Comparison of ENCODE assay signal across 1 cellular context in the genomic region with DNA sequence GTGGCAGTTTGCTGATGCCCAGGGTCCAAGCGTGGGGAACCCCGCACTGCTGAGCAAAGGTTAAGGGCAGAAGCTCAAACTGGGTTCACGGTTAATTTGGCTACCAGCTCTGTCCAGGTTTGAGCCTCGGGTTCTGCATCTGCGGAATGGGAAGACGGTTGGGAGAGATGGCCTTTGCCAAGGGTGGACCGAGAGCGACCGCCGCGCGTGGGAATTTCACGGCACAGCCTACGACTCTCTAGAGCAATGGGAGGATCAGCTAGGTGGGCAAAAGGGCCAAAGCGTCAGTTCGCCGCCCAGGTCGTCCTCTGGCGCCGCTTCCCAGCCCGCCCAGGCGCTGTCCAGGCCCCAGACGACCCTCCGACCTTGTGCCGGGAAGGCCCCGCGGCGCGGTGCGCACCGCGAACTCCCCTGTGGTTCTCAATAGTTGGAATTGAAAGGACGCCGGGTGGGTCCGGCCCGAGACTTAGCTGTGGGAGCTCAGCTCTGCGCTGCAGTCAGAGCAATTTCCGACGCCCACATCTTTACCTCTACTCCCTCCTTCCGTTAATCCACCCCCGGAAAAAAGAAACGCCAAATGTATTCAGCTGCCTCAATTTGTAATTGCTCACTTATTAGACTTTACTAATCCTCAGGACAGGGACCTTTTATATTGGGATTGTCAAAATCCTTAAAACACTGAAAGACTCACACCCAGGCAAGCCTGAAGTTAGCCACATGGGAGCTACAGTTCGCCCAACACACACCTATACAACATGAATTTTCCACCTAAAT.
TF ChIP-seq lines count a peak whose summit lies in the region.

No MANE protein-coding gene starts in this region.

TF ChIP-seq in neural cell, 6 proteins besides CTCF, POLR2A, EP300 and RAD21 (continued from another document):
- TF ChIP-seq, protein P1, sequence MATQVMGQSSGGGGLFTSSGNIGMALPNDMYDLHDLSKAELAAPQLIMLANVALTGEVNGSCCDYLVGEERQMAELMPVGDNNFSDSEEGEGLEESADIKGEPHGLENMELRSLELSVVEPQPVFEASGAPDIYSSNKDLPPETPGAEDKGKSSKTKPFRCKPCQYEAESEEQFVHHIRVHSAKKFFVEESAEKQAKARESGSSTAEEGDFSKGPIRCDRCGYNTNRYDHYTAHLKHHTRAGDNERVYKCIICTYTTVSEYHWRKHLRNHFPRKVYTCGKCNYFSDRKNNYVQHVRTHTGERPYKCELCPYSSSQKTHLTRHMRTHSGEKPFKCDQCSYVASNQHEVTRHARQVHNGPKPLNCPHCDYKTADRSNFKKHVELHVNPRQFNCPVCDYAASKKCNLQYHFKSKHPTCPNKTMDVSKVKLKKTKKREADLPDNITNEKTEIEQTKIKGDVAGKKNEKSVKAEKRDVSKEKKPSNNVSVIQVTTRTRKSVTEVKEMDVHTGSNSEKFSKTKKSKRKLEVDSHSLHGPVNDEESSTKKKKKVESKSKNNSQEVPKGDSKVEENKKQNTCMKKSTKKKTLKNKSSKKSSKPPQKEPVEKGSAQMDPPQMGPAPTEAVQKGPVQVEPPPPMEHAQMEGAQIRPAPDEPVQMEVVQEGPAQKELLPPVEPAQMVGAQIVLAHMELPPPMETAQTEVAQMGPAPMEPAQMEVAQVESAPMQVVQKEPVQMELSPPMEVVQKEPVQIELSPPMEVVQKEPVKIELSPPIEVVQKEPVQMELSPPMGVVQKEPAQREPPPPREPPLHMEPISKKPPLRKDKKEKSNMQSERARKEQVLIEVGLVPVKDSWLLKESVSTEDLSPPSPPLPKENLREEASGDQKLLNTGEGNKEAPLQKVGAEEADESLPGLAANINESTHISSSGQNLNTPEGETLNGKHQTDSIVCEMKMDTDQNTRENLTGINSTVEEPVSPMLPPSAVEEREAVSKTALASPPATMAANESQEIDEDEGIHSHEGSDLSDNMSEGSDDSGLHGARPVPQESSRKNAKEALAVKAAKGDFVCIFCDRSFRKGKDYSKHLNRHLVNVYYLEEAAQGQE (IDR thresholded peaks at IDR 0.05; ENCODE audit: borderline replicate concordance) = no peak
- TF ChIP-seq EZH2 (IDR thresholded peaks at IDR 0.05; ENCODE audit: borderline replicate concordance, insufficient read depth, low read length, poor library complexity, severe bottlenecking) = peak; percentile 92
TF ChIP-seq in neural cell: peak in this region for 1.
